Comparison of ENCODE assay signal across 12 cellular contexts in the genomic region with DNA sequence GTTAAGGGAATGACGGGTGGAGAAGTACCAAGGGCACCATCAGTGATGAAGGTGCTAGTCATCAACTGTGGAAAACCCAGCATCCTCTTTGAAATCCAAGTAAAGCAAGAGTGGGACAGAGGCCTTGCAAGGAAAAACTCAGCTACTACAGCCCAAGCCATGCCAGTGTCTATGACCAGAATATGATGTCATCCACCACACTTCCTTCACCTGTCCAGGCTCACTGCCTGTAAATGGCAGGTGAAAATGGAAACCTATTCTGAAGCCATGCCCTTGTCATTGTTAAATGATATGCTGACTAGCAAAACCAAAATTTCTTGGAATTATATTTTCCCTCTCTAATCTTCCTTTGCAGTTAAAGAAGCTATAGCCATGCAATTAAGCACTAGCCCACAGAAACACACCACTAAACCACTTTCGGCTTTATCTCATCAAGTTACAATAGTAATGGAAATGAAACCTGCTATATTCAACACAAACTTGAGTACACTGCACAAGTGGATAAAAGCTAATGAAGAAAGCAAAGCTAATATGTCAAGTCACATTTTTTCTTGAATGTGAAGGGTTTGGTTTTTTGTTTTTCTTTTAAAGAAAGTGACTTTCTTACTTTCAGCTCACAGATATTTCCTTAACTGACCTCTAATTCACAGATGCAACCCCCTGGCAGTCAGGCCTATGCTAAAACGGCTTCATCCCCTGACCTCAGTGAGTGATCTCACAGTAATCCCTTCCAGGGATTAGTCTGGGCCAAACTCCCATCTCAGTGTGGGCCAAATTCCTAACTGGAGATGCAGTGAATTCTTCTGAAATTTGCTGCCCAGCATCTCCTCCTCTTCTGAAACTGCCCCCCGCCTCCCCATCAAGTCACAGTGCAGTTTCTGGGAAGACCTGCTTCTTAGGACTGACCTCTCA.
DNase-seq lines count a peak whose midpoint lies in the region; ATAC-seq and TF ChIP-seq lines count a peak whose summit lies in the region.
"Had no signal": no experiment of that assay in that cellular context is flagged by ENCODE, and none has a peak within 500 bp of the region (broad histone marks: within the 10 kb centered on the region; RNA-seq: fewer than 3 reads in every experiment).

No MANE protein-coding gene starts in this region.

- no peaks in the 10 kb centered on the region for H3K79me2 ChIP-seq in GM23248 (ENCODE audit: insufficient read depth)

- H3K36me3 ChIP-seq in GM23248 (ENCODE audit: low read depth), result no peaks in the 10 kb centered on the region
- no peaks in the 10 kb centered on the region for H3K36me3 ChIP-seq in WERI-Rb-1
- no peaks in the 10 kb centered on the region for H3K36me3 ChIP-seq in Peyer's patch

- H3K4me1 ChIP-seq in GM23248 (ENCODE audit: insufficient read depth) (peaks cover 50% of the 10 kb centered on the region), Peyer's patch (no peaks in the 10 kb centered on the region)

- H3K9me3 ChIP-seq in GM23248 (ENCODE audit: low read depth), result no peaks in the 10 kb centered on the region
- H3K9me3 ChIP-seq in WERI-Rb-1 (ENCODE audit: severe bottlenecking), result peaks cover 2% of the 10 kb centered on the region
- H3K9me3 ChIP-seq in Peyer's patch, result no peaks in the 10 kb centered on the region

- DNase-seq in GM23248 (peak; percentile 84), WERI-Rb-1 (peak; percentile 86), glomerular visceral epithelial cell (ENCODE audit: extremely low spot score) (peak; percentile 72), retinal pigment epithelial cell (ENCODE audit: low read depth) (peak; percentile 52), Peyer's patch (no peak), NCI-H187 treated with DMSO at 0.1 percent for 48 hours (lab: John Stamatoyannopoulos, UW) (no peak)
- DNase-seq: amniotic stem cell, islet precursor cell, NCI-H1092 treated with DMSO at 0.1 percent for 48 hours had no signal

- no peaks in the 10 kb centered on the region for H4K20me1 ChIP-seq in GM23248 (ENCODE audit: insufficient read depth)

- H3K4me2 ChIP-seq in GM23248 (ENCODE audit: unreplicated experiment), result peak overlapping the region; percentile 49

- no peak for TF ChIP-seq POLR2A in Peyer's patch (IDR thresholded peaks at IDR 0.05)

- in situ Hi-C loops in GM23248 (cut with MboI), result no loop called here

- H3F3A ChIP-seq in GM23248 (ENCODE audit: insufficient read depth), result peaks cover 47% of the 10 kb centered on the region

- H3K27ac ChIP-seq in GM23248 (peak overlapping the region; percentile 62), WERI-Rb-1 (no peak overlapping the region; the same call in 1 of the 2 replicates), Peyer's patch (peak overlapping the region in 1 of 4 donors; percentile 5)
- H3K27ac ChIP-seq: HL-60 had no signal

- H3K9ac ChIP-seq in GM23248, result no peak overlapping the region

- H3K9me2 ChIP-seq in GM23248 (ENCODE audit: insufficient read depth), result no peaks in the 10 kb centered on the region

- no peak for TF ChIP-seq CTCF in WERI-Rb-1 (IDR thresholded peaks at IDR 0.05; ENCODE audit: low read depth, low read length)
- TF ChIP-seq CTCF in retinal pigment epithelial cell (conservative IDR thresholded peaks at IDR 0.05; ENCODE audit: low read depth, low read length), result no peak
- TF ChIP-seq CTCF in Peyer's patch (IDR thresholded peaks at IDR 0.05), result no peak

- H3K4me3 ChIP-seq in GM23248, result no peak overlapping the region
- no peak overlapping the region for H3K4me3 ChIP-seq in WERI-Rb-1 (ENCODE audit: low read depth, low read length)
- no peak overlapping the region for H3K4me3 ChIP-seq in retinal pigment epithelial cell (ENCODE audit: low read length)
- no peak overlapping the region for H3K4me3 ChIP-seq in Peyer's patch

- no peaks in the 10 kb centered on the region for H3K27me3 ChIP-seq in GM23248 (replicated peaks; ENCODE audit: insufficient read depth)
- no peaks in the 10 kb centered on the region for H3K27me3 ChIP-seq in WERI-Rb-1 (ENCODE audit: insufficient read depth, low read depth, severe bottlenecking)
- H3K27me3 ChIP-seq in Peyer's patch, result no peaks in the 10 kb centered on the region

- ATAC-seq in HG03521 (IDR thresholded peaks at IDR 0.05; ENCODE audit: unreplicated experiment) (no peak), HG03095 (IDR thresholded peaks at IDR 0.05; ENCODE audit: unreplicated experiment) (no peak)

- H2AFZ ChIP-seq in GM23248, result 0 out of 2 replicates have a peak overlapping the region, but pooled peaks have one; percentile 13

- WGBS in GM23248 (ENCODE audit: low coverage in 1 of 2, low lambda C conversion rate in 2 of 2, missing lambda C conversion rate in 2 of 2), 2 experiments, result 39 to 42% methylated on average over 4 of the region's 4 CpGs

Comparison
In these comparisons a context has a peak if more than half of its experiments do, and no peak if none do; other contexts are left out.
1. DNase-seq: peak in GM23248 (single experiment), WERI-Rb-1 (single experiment), glomerular visceral epithelial cell (single experiment) and retinal pigment epithelial cell (single experiment); none in Peyer's patch (0 of 3) and NCI-H187 treated with DMSO at 0.1 percent for 48 hours (single experiment).